ENCODE assay signal across 19 cellular contexts in the genomic region with DNA sequence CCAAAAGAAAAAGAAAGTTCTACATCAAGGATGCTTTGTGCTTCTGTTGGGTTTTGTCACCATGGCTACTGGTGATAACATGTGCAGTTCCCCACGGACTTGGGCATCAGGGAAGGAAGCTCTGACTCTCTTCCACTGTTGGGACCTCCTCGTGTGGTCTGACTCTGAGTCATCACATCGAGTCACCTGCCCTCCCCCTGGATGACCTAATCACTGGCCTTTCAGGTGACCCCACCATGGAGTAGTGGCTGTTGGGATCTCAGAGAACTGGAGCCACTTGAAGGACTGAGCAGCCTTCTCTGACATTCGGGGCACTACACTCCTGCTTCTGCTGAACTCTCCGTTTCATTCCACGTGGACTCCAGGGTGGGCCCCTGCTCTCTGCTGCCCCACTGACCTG.
DNase-seq lines count a peak whose midpoint lies in the region; ATAC-seq and TF ChIP-seq lines count a peak whose summit lies in the region.
"Had no signal": no experiment of that assay in that cellular context is flagged by ENCODE, and none has a peak within 500 bp of the region (broad histone marks: within the 10 kb centered on the region; RNA-seq: fewer than 3 reads in every experiment).

No MANE protein-coding gene starts in this region.

- WGBS in testis, 2 donors, result 72 to 95% methylated on average over 4 to 6 of the region's 6 CpGs

- TF ChIP-seq POLR2A in testis (IDR thresholded peaks at IDR 0.05), result no peak

- TF ChIP-seq CTCF in PC-9 (conservative IDR thresholded peaks at IDR 0.05) (no peak), testis (IDR thresholded peaks at IDR 0.05) (no peak)

- H3K4me2 ChIP-seq in PC-9, result no peak overlapping the region

- H3K9me2 ChIP-seq in PC-9 (ENCODE audit: insufficient read depth), result no peaks in the 10 kb centered on the region

- POLR2A ChIA-PET in PC-9 (lab: Charles Lee; ENCODE audit: unreplicated experiment), result no interaction called here

- no peak for ATAC-seq in GM19324 (IDR thresholded peaks at IDR 0.05; ENCODE audit: low FRiP score, unreplicated experiment)
- ATAC-seq: activated CD8-positive, alpha-beta T cell treated with anti-CD3 and anti-CD28 coated beads for 36 hours; activated T-cell treated with anti-CD3 and anti-CD28 coated beads, Interleukin-2, amount 50 U/mL, for 4 hours; esophagus mucosa; WTC11 had no signal

- no peaks in the 10 kb centered on the region for H3K79me2 ChIP-seq in PC-9 (ENCODE audit: low read depth)

- DNase-seq in COLO668 (lab: John Stamatoyannopoulos, UW; ENCODE audit: unreplicated experiment) (peak; percentile 6), M059J (ENCODE audit: low read depth) (peak; percentile 89), dermis blood vessel endothelial cell (peak; percentile 15), lung microvascular endothelial cell (ENCODE audit: low read depth in 2 of 2) (peak; percentile 16 to 41), PC-9 (no peak), testis (no peak)
- DNase-seq in stimulated activated CD4-positive, alpha-beta T cell treated with anti-CD3 and anti-CD28 coated beads, Interleukin-12 subunit alpha, Interleukin-12 subunit beta, amount 100 ng/mL, for 4 hours, result no peak
- DNase-seq: activated CD8-positive, alpha-beta T cell treated with anti-CD3 and anti-CD28 coated beads for 36 hours; activated T-cell treated with anti-CD3 and anti-CD28 coated beads, Interleukin-2, amount 50 U/mL, for 4 hours; immature natural killer cell; KG1; NCI-H1092; NCI-H2029 treated with DMSO at 0.1 percent for 48 hours; NCI-H526 treated with DMSO at 0.1 percent for 48 hours; SHP77 treated with DMSO at 0.1 percent for 48 hours had no signal

- intact Hi-C loops in PC-9 (cut with micrococcal nuclease; ENCODE audit: unreplicated experiment), result no loop called here
- intact Hi-C loops in testis (cut with DNase I; ENCODE audit: low total_unique reads), result no loop called here

- H3K9me3 ChIP-seq in PC-9 (ENCODE audit: insufficient read depth, low read depth), result no peaks in the 10 kb centered on the region
- H3K9me3 ChIP-seq in testis, result no peaks in the 10 kb centered on the region
- H3K9me3 ChIP-seq: thoracic aorta had no signal

- H3K4me1 ChIP-seq in PC-9 (replicated peaks; ENCODE audit: insufficient read depth), result no peaks in the 10 kb centered on the region
- H3K4me1 ChIP-seq in testis, result no peaks in the 10 kb centered on the region

- no peaks in the 10 kb centered on the region for H3K36me3 ChIP-seq in PC-9 (ENCODE audit: low read depth)
- H3K36me3 ChIP-seq in testis (ENCODE audit: low read depth, missing control alignments), result no peaks in the 10 kb centered on the region
- H3K36me3 ChIP-seq: thoracic aorta had no signal

- CTCF ChIA-PET in PC-9 (lab: Charles Lee), result no interaction called here

- H2AFZ ChIP-seq in PC-9, result no peak overlapping the region

- no peaks in the 10 kb centered on the region for H4K20me1 ChIP-seq in PC-9 (ENCODE audit: insufficient read depth)

- no TSS peak for BruUV-seq in PC-9 (replicated peaks; lab: Mats Ljungman, UMichigan)

- H3K27ac ChIP-seq in PC-9 (no peak overlapping the region), testis (no peak overlapping the region)
- H3K27ac ChIP-seq: thoracic aorta had no signal

- no peaks in the 10 kb centered on the region for H3F3A ChIP-seq in PC-9 (ENCODE audit: insufficient read depth, low read depth)

- H3K27me3 ChIP-seq in PC-9 (ENCODE audit: insufficient read depth, low read depth) (no peaks in the 10 kb centered on the region), testis (no peaks in the 10 kb centered on the region)

- H3K4me3 ChIP-seq in PC-9 (no peak overlapping the region), testis (no peak overlapping the region)
- H3K4me3 ChIP-seq: thoracic aorta had no signal

Comparison
In these comparisons a context has a peak if more than half of its experiments do, and no peak if none do; other contexts are left out.
1. DNase-seq: peak in COLO668 (single experiment), M059J (single experiment), dermis blood vessel endothelial cell (single experiment) and lung microvascular endothelial cell (2 of 2); none in PC-9 (0 of 2), testis (single experiment) and stimulated activated CD4-positive, alpha-beta T cell treated with anti-CD3 and anti-CD28 coated beads, Interleukin-12 subunit alpha, Interleukin-12 subunit beta, amount 100 ng/mL, for 4 hours (single experiment).